In the genomic region with DNA sequence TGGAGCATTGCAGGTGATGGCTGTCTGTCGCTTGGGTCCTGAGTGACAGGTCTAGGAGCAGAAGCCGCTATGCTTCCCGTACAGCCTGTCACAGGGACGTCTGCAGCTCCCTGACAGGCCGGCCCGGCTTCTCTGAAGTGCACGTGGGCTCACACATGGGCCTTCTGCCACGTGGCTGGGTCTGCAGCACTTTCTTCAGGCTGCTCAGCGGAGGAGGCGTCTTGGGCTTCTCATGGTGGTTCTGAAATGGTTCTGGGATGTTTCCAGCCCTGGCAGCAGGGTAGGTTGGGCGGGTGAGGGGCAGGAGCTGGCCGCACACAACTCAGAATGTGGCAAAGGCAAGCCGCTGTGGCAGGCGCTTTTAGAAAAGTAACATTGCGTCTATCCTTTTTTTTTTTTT, we compare ENCODE assay signal across 23 cellular contexts.
DNase-seq lines count a peak whose midpoint lies in the region; ATAC-seq, FAIRE-seq and TF ChIP-seq lines count a peak whose summit lies in the region.
"Had no signal": no experiment of that assay in that cellular context is flagged by ENCODE, and none has a peak within 500 bp of the region (broad histone marks: within the 10 kb centered on the region; RNA-seq: fewer than 3 reads in every experiment).

No MANE protein-coding gene starts in this region.

- H3K18ac ChIP-seq in neuronal stem cell (ENCODE audit: low read length) = peak overlapping the region; percentile 17

- no peak overlapping the region for H2BK15ac ChIP-seq in neuronal stem cell (ENCODE audit: low read length)

- peak overlapping the region; percentile 56 for H3K14ac ChIP-seq in neuronal stem cell (ENCODE audit: low read length)

- peak overlapping the region; percentile 96 for H3K23ac ChIP-seq in neuronal stem cell (ENCODE audit: low read depth, low read length, poor library complexity)

- DNase-seq in HepG2 (ENCODE audit: low spot score) (no peak), right lobe of liver (no peak), globus pallidus (ENCODE audit: low spot score) (peak; percentile 33), neuronal stem cell (ENCODE audit: low spot score) (no peak), DMS 273 treated with DMSO at 0.1 percent for 48 hours (lab: John Stamatoyannopoulos, UW) (no peak), prostate gland (ENCODE audit: low spot score) (no peak)
- DNase-seq in activated CD4-positive, alpha-beta T cell treated with anti-CD3 and anti-CD28 coated beads for 1 hour = no peak
- DNase-seq: AML-193; H9; HFFc6; MM.1S; NCI-H1092; NCI-H1436 treated with DMSO at 0.1 percent for 48 hours; NCI-H2029; NCI-H345; NCI-H524; NCI-H774; NK-92 treated with Interleukin-12 subunit alpha and Interleukin-12 subunit beta, amount 100 ng/mL, for 24 hours; SIG-M5; SK-N-SH had no signal

- H3K79me1 ChIP-seq in neuronal stem cell (ENCODE audit: low read depth, low read length) = peaks cover 16% of the 10 kb centered on the region

- H3K79me2 ChIP-seq in HepG2 (ENCODE audit: insufficient read depth, low read length) = no peaks in the 10 kb centered on the region

- H4K8ac ChIP-seq in neuronal stem cell (ENCODE audit: low read depth, low read length) = peak overlapping the region; percentile 17

- BruUV-seq in HepG2 (replicated peaks; lab: Mats Ljungman, UMichigan) = no TSS peak

- H3K4ac ChIP-seq in neuronal stem cell (ENCODE audit: low read length) = no peak overlapping the region

- no peak for TF ChIP-seq POLR2A in HepG2 (IDR thresholded peaks at IDR 0.05; ENCODE audit: insufficient read depth in 1 of 2, low read depth in 2 of 2, low read length in 2 of 2)
- TF ChIP-seq POLR2A in right lobe of liver (IDR thresholded peaks at IDR 0.05) = no peak
- TF ChIP-seq POLR2A in prostate gland (IDR thresholded peaks at IDR 0.05) = no peak

- H3K9ac ChIP-seq in HepG2 (ENCODE audit: insufficient read depth, low read depth, low read length) = no peak overlapping the region
- H3K9ac ChIP-seq in neuronal stem cell (ENCODE audit: low read depth, low read length, poor library complexity) = peak overlapping the region; percentile 70
- H3K9ac ChIP-seq: SK-N-SH had no signal

- H3K36me3 ChIP-seq in HepG2 (replicated peaks in 1 of 2; ENCODE audit: control insufficient read depth in 1 of 2, insufficient read depth in 2 of 2, low read length in 2 of 2) = peaks cover 5 to 10% of the 10 kb centered on the region in 2 experiments; a peak in 4 of 5 replicates
- H3K36me3 ChIP-seq in right lobe of liver = peaks cover 0 to 4% (median 0%) of the 10 kb centered on the region in 4 donors
- peaks cover 13 to 70% of the 10 kb centered on the region in 2 donors for H3K36me3 ChIP-seq in neuronal stem cell (replicated peaks in 1 of 2; ENCODE audit: control insufficient read depth in 2 of 2, insufficient read depth in 2 of 2, low read length in 2 of 2)
- peaks cover 0 to under 1% of the 10 kb centered on the region in 2 donors for H3K36me3 ChIP-seq in prostate gland

- ATAC-seq in HepG2 = no peak
- ATAC-seq in right lobe of liver = no peak
- ATAC-seq in GM18867 (IDR thresholded peaks at IDR 0.05; ENCODE audit: unreplicated experiment) = no peak

- H3K4me3 ChIP-seq in HepG2 (replicated peaks in 1 of 3; ENCODE audit: insufficient read depth in 1 of 3, low read depth in 2 of 3, low read length in 3 of 3) = no peak overlapping the region
- H3K4me3 ChIP-seq in right lobe of liver = no peak overlapping the region
- H3K4me3 ChIP-seq in neuronal stem cell (ENCODE audit: low read length in 2 of 2) = no peak overlapping the region
- H3K4me3 ChIP-seq in prostate gland = no peak overlapping the region

- intact Hi-C loops in HepG2 (cut with micrococcal nuclease; ENCODE audit: unreplicated experiment) (no loop called here), right lobe of liver (cut with DNase I) (no loop called here), prostate gland (cut with DNase I) (no loop called here)

- H2AFZ ChIP-seq in HepG2 (ENCODE audit: low read length) = no peak overlapping the region
- no peak overlapping the region for H2AFZ ChIP-seq in neuronal stem cell (ENCODE audit: low read length)

- no peak overlapping the region for H2BK5ac ChIP-seq in neuronal stem cell (ENCODE audit: low read length)

- FAIRE-seq in HepG2 (lab: Jason Lieb, UNC) = no peak
- FAIRE-seq: D721Med had no signal

- H2AK5ac ChIP-seq in neuronal stem cell (ENCODE audit: low read depth, low read length) = no peak overlapping the region

- TF ChIP-seq EP300 in HepG2 (IDR thresholded peaks at IDR 0.05; ENCODE audit: low read depth in 2 of 2, low read length in 2 of 2) (no peak), HepG2 (CRISPR knock-in tag; IDR thresholded peaks at IDR 0.05; ENCODE audit: borderline replicate concordance) (no peak)

- H3K4me1 ChIP-seq in HepG2 (ENCODE audit: insufficient read depth, low read length) = peaks cover 12% of the 10 kb centered on the region
- no peaks in the 10 kb centered on the region for H3K4me1 ChIP-seq in right lobe of liver
- no peaks in the 10 kb centered on the region for H3K4me1 ChIP-seq in neuronal stem cell (ENCODE audit: control insufficient read depth in 2 of 2, insufficient read depth in 1 of 2, low read depth in 1 of 2, low read length in 2 of 2)
- H3K4me1 ChIP-seq in prostate gland (replicated peaks) = no peaks in the 10 kb centered on the region

- H3K27me3 ChIP-seq in HepG2 (ENCODE audit: control insufficient read depth in 1 of 2, insufficient read depth in 2 of 2, low read length in 2 of 2) = no peaks in the 10 kb centered on the region
- H3K27me3 ChIP-seq in right lobe of liver = no peaks in the 10 kb centered on the region
- H3K27me3 ChIP-seq in neuronal stem cell (ENCODE audit: control insufficient read depth in 3 of 3, insufficient read depth in 3 of 3, low read depth in 1 of 3, low read length in 3 of 3) = no peaks in the 10 kb centered on the region
- H3K27me3 ChIP-seq in prostate gland (replicated peaks; ENCODE audit: insufficient read depth) = no peaks in the 10 kb centered on the region

- no peak overlapping the region for H2BK12ac ChIP-seq in neuronal stem cell (ENCODE audit: low read length)

- H3K27ac ChIP-seq in HepG2 (ENCODE audit: extremely low read length, insufficient read depth, low read length) (no peak overlapping the region), right lobe of liver (no peak overlapping the region), neuronal stem cell (replicated peaks; ENCODE audit: low read length) (no peak overlapping the region), prostate gland (no peak overlapping the region)
- H3K27ac ChIP-seq: C4-2B had no signal

- no peak for TF ChIP-seq RAD21 in HepG2 (CRISPR knock-in tag; IDR thresholded peaks at IDR 0.05)

- WGBS in HepG2 (ENCODE audit: low lambda C conversion rate) = 98% methylated on average over 9 of the region's 15 CpGs
- WGBS in right lobe of liver (ENCODE audit: insufficient coverage, low coverage, low lambda C conversion rate, missing lambda C conversion rate) = 97% methylated on average over 6 of the region's 15 CpGs
- no CpG with 5 or more reads among the region's 15 CpGs for WGBS in neuronal stem cell (ENCODE audit: extremely low coverage in 2 of 2, insufficient read length in 2 of 2, insufficient replicate concordance in 1 of 2), 2 donors
- 88% methylated on average over 15 of the region's 15 CpGs for WGBS in prostate gland

- CTCF ChIA-PET in HepG2 (lab: Yijun Ruan, JAX; ENCODE audit: low intra/inter-chr PET ratio, low total read pairs) = no interaction called here

- no peak overlapping the region for H3K4me2 ChIP-seq in HepG2 (ENCODE audit: low read depth, low read length)
- no peak overlapping the region for H3K4me2 ChIP-seq in neuronal stem cell (ENCODE audit: insufficient read depth, low read length, poor library complexity, severe bottlenecking)
- H3K4me2 ChIP-seq: SK-N-SH had no signal

- POLR2A ChIA-PET in HepG2 (lab: Yijun Ruan, JAX) = no interaction called here

- H3K9me3 ChIP-seq in HepG2 (ENCODE audit: low read length) = no peaks in the 10 kb centered on the region
- no peaks in the 10 kb centered on the region for H3K9me3 ChIP-seq in right lobe of liver
- H3K9me3 ChIP-seq in neuronal stem cell (replicated peaks in 1 of 2; ENCODE audit: control insufficient read depth in 2 of 2, insufficient read depth in 1 of 2, low read depth in 1 of 2, low read length in 2 of 2) = no peaks in the 10 kb centered on the region
- no peaks in the 10 kb centered on the region for H3K9me3 ChIP-seq in prostate gland
- H3K9me3 ChIP-seq: SK-N-SH had no signal

- H4K20me1 ChIP-seq in HepG2 (ENCODE audit: insufficient read depth, low read length) = no peaks in the 10 kb centered on the region

- peak overlapping the region; percentile 38 for H4K91ac ChIP-seq in neuronal stem cell (ENCODE audit: low read depth, low read length, poor library complexity)

- no peak for TF ChIP-seq CTCF in HepG2 (CRISPR knock-in tag; IDR thresholded peaks at IDR 0.05)
- TF ChIP-seq CTCF in right lobe of liver (IDR thresholded peaks at IDR 0.05) = no peak
- no peak for TF ChIP-seq CTCF in prostate gland (IDR thresholded peaks at IDR 0.05)

- no peak overlapping the region for H2BK120ac ChIP-seq in neuronal stem cell (ENCODE audit: low read depth, low read length)

- in situ Hi-C loops in HepG2 (cut with HindIII; ENCODE audit: extremely low pct_ligation_motif_present, low pct_unique_long_range_greater_than_20kb) = no loop called here

TF ChIP-seq in HepG2, 621 proteins besides CTCF, POLR2A, EP300 and RAD21:
- TF ChIP-seq MED13 (CRISPR knock-in tag; IDR thresholded peaks at IDR 0.05) = no peak
- TF ChIP-seq ZNF674 (CRISPR knock-in tag; IDR thresholded peaks at IDR 0.05; ENCODE audit: low read depth) = no peak
- no peak for TF ChIP-seq SMAD1 (CRISPR knock-in tag; IDR thresholded peaks at IDR 0.05; ENCODE audit: borderline replicate concordance, low read depth)
- TF ChIP-seq AGO2 (optimal IDR thresholded peaks at IDR 0.05; ENCODE audit: low read depth, low read length) = peak; percentile 24
- TF ChIP-seq BATF2 (CRISPR knock-in tag; IDR thresholded peaks at IDR 0.05) = no peak
